36 cellular contexts compared by ENCODE assay signal in the genomic region with DNA sequence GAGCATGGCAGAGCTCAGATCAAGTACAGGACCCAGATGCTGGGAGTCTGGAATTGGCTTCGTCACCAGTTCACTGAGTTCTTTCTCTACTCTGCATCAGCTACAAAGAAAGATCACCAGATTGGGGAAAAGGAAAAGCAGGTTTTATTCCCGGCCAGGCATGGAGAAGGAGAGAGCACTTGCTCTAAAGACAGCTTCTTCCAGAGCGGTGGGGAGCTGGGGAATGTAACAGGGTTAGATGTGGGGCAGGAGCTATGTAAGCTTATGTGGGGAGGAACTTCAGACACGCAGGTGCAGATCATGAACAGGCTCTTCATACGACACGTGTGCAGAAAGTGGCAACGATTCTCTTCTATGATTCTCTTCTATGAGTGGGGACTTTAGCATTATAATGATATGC. TPM values are rescaled to one million over a fixed set of nuclear protein-coding genes. Genes with fewer than 3 reads are reported as not detected.
"Had no signal": no experiment of that assay in that cellular context is flagged by ENCODE, and none has a peak within 500 bp of the region (broad histone marks: within the 10 kb centered on the region; RNA-seq: fewer than 3 reads in every experiment).

No MANE protein-coding gene starts in this region.

- H3K4me3 ChIP-seq: ascending aorta, cardiac muscle cell, Peyer's patch had no signal

- H3K9me3 Mint-ChIP-seq: activated B cell treated with CpG ODN at 0.5 μM for 24 hours; activated CD4-positive, alpha-beta T cell treated with anti-CD3 and anti-CD28 coated beads, Interleukin-2, amount 10 ng/mL, durations not matched to agents 24 days and 14 days; activated CD8-positive, alpha-beta T cell treated with anti-CD3 and anti-CD28 coated beads for 36 hours; activated naive CD8-positive, alpha-beta T cell treated with anti-CD3 and anti-CD28 coated beads for 36 hours; activated T-cell treated with anti-CD3 and anti-CD28 coated beads, Interleukin-2, amount 50 U/mL, for 72 hours; activated T-helper 17 cell treated with anti-CD3 and anti-CD28 coated beads, Interleukin-2, amount 50 U/mL, for 72 hours; IgD-negative memory B cell had no signal

- H3K4me3 Mint-ChIP-seq: activated B cell treated with CpG ODN at 0.5 μM for 24 hours; activated CD4-positive, alpha-beta T cell treated with anti-CD3 and anti-CD28 coated beads, Interleukin-2, amount 10 ng/mL, durations not matched to agents 24 days and 14 days; activated CD8-positive, alpha-beta T cell treated with anti-CD3 and anti-CD28 coated beads for 36 hours; activated naive CD8-positive, alpha-beta T cell treated with anti-CD3 and anti-CD28 coated beads for 36 hours; activated T-cell treated with anti-CD3 and anti-CD28 coated beads, Interleukin-2, amount 50 U/mL, for 72 hours; activated T-helper 17 cell treated with anti-CD3 and anti-CD28 coated beads, Interleukin-2, amount 50 U/mL, for 72 hours had no signal

- H3K36me3 Mint-ChIP-seq: activated naive CD8-positive, alpha-beta T cell treated with anti-CD3 and anti-CD28 coated beads for 36 hours; IgD-negative memory B cell had no signal

- DNase-seq: activated B cell treated with CpG ODN at 0.5 μM for 24 hours; activated CD4-positive, alpha-beta T cell treated with anti-CD3 and anti-CD28 coated beads, Interleukin-2, amount 10 ng/mL, durations not matched to agents 24 days and 14 days; activated CD4-positive, alpha-beta T cell treated with anti-CD3 and anti-CD28 coated beads, Interleukin-2, amount 50 U/mL, for 4 hours; activated CD4-positive, CD25-positive, alpha-beta regulatory T cell treated with anti-CD3 and anti-CD28 coated beads, Interleukin-2, amount 50 U/mL, for 72 hours; activated CD8-positive, alpha-beta T cell treated with anti-CD3 and anti-CD28 coated beads for 36 hours; activated naive CD4-positive, alpha-beta T cell; activated naive CD4-positive, alpha-beta T cell treated with anti-CD3 and anti-CD28 coated beads, Interleukin-2, amount 50 U/mL, for 16 hours; activated naive CD8-positive, alpha-beta T cell treated with anti-CD3 and anti-CD28 coated beads for 36 hours; activated T-cell treated with anti-CD3 and anti-CD28 coated beads, Interleukin-2, amount 50 U/mL, for 1 hour; activated T-cell treated with anti-CD3 and anti-CD28 coated beads, Interleukin-2, amount 50 U/mL, for 72 hours; amniotic stem cell; Karpas-422; KBM-7; NCI-H1105; NCI-H1417 treated with DMSO at 0.1 percent for 48 hours; NCI-H187 treated with DMSO at 0.1 percent for 48 hours; NCI-H2081; NCI-H2171 treated with DMSO at 0.1 percent for 48 hours; NCI-H226; NCI-H446 treated with DMSO at 0.1 percent for 48 hours; NCI-H524 treated with DMSO at 0.1 percent for 48 hours; PC-3; RPMI8226; SW 1271; T-helper 1 cell; T-helper 2 cell; T-helper 9 cell had no signal

- H3K27ac Mint-ChIP-seq: activated B cell treated with CpG ODN at 0.5 μM for 24 hours; activated CD4-positive, alpha-beta T cell treated with anti-CD3 and anti-CD28 coated beads, Interleukin-2, amount 10 ng/mL, durations not matched to agents 24 days and 14 days; activated CD8-positive, alpha-beta T cell treated with anti-CD3 and anti-CD28 coated beads for 36 hours; activated naive CD8-positive, alpha-beta T cell treated with anti-CD3 and anti-CD28 coated beads for 36 hours; activated T-cell treated with anti-CD3 and anti-CD28 coated beads, Interleukin-2, amount 50 U/mL, for 72 hours; activated T-helper 17 cell treated with anti-CD3 and anti-CD28 coated beads, Interleukin-2, amount 50 U/mL, for 72 hours had no signal

- H3K9me3 ChIP-seq: ascending aorta, Peyer's patch had no signal

- H3K27me3 ChIP-seq: ascending aorta, Peyer's patch had no signal

- H3K36me3 ChIP-seq: ascending aorta, cardiac muscle cell, Peyer's patch had no signal

- ATAC-seq: activated CD8-positive, alpha-beta T cell treated with anti-CD3 and anti-CD28 coated beads for 36 hours; activated T-cell treated with anti-CD3 and anti-CD28 coated beads, Interleukin-2, amount 50 U/mL, for 72 hours; activated T-helper 17 cell treated with anti-CD3 and anti-CD28 coated beads, Interleukin-2, amount 50 U/mL, for 72 hours; PC-3; Right ventricle myocardium inferior had no signal

- H3K27ac ChIP-seq: ascending aorta, cardiac muscle cell, Peyer's patch, VCaP had no signal

- H3K27me3 Mint-ChIP-seq: activated B cell treated with CpG ODN at 0.5 μM for 24 hours, IgD-negative memory B cell had no signal

RNA-seq across cellular contexts. Expression of a gene that starts 4.9 kb away (rescaled TPM):
- total RNA-seq: cardiac muscle cell had no signal
- polyA plus RNA-seq: cardiac muscle cell had no signal

RNA-seq across cellular contexts. Expression of a gene that starts 19.1 kb away (rescaled TPM):
- total RNA-seq: activated B cell treated with CpG ODN at 0.5 μM for 24 hours; activated CD4-positive, alpha-beta T cell treated with anti-CD3 and anti-CD28 coated beads, Interleukin-2, amount 10 ng/mL, durations not matched to agents 24 days and 14 days; activated CD8-positive, alpha-beta memory T cell treated with anti-CD3 and anti-CD28 coated beads for 36 hours; activated CD8-positive, alpha-beta T cell treated with anti-CD3 and anti-CD28 coated beads for 36 hours; activated naive CD8-positive, alpha-beta T cell treated with anti-CD3 and anti-CD28 coated beads for 36 hours; activated T-helper 17 cell treated with anti-CD3 and anti-CD28 coated beads, Interleukin-2, amount 50 U/mL, for 72 hours; ascending aorta; cardiac muscle cell; MCF 10A; PC-3; Peyer's patch had no signal
- polyA plus RNA-seq: cardiac muscle cell, IgD-negative memory B cell had no signal
